11 cellular contexts compared by ENCODE assay signal in genomic region chr19:43467730-43468129, GRCh38. TPM values are rescaled to one million over a fixed set of nuclear protein-coding genes. Genes with fewer than 3 reads are reported as not detected.
DNase-seq lines count a peak whose midpoint lies in the region; ATAC-seq, FAIRE-seq and TF ChIP-seq lines count a peak whose summit lies in the region.
"Had no signal": no experiment of that assay in that cellular context is flagged by ENCODE, and none has a peak within 500 bp of the region (broad histone marks: within the 10 kb centered on the region; RNA-seq: fewer than 3 reads in every experiment).

No MANE protein-coding gene starts in this region.

- H4K20me1 ChIP-seq in keratinocyte (ENCODE audit: control insufficient read depth, extremely low read depth, insufficient read depth, low read length): no peaks in the 10 kb centered on the region

- peaks cover 68% of the 10 kb centered on the region for H3K4me1 Mint-ChIP-seq in CD8-positive, alpha-beta T cell (ENCODE audit: low read depth)

- peaks cover 60% of the 10 kb centered on the region for H3K4me1 ChIP-seq in CD8-positive, alpha-beta T cell (ENCODE audit: insufficient read depth, low read length)
- peaks cover 56% of the 10 kb centered on the region for H3K4me1 ChIP-seq in keratinocyte (ENCODE audit: control insufficient read depth, extremely low read depth, insufficient read depth, low read length)
- peaks cover 7 to 27% (median 19%) of the 10 kb centered on the region in 4 donors for H3K4me1 ChIP-seq in stomach

- no peak for ATAC-seq in CD8-positive, alpha-beta T cell
- no peak for ATAC-seq in HG03159 (IDR thresholded peaks at IDR 0.05; ENCODE audit: unreplicated experiment)
- ATAC-seq: body of pancreas had no signal

- H3K27me3 Mint-ChIP-seq in CD8-positive, alpha-beta T cell (ENCODE audit: low read depth): no peaks in the 10 kb centered on the region

- no peak overlapping the region for H3K4me3 ChIP-seq in CD8-positive, alpha-beta T cell (ENCODE audit: low read depth, low read length)
- no peak overlapping the region for H3K4me3 ChIP-seq in brain microvascular endothelial cell (ENCODE audit: low read depth, low read length)
- H3K4me3 ChIP-seq in keratinocyte (ENCODE audit: control insufficient read depth in 2 of 3, extremely low read depth in 1 of 3, insufficient read depth in 2 of 3, low read depth in 1 of 3, low read length in 3 of 3): no peak overlapping the region
- H3K4me3 ChIP-seq in stomach: no peak overlapping the region
- H3K4me3 ChIP-seq: body of pancreas, tibial artery had no signal

- peaks cover 10% of the 10 kb centered on the region for H3K79me2 ChIP-seq in keratinocyte (ENCODE audit: control insufficient read depth, insufficient read depth, low read length)

- no peak for TF ChIP-seq POLR2A in stomach (IDR thresholded peaks at IDR 0.05)

- H3K36me3 Mint-ChIP-seq in CD8-positive, alpha-beta T cell: peaks cover 4% of the 10 kb centered on the region

- in situ Hi-C loops in brain microvascular endothelial cell (cut with HindIII; ENCODE audit: low pct_ligation_motif_present, low sequenced_read_pairs): no loop called here

- no peak overlapping the region for H3K27ac ChIP-seq in CD8-positive, alpha-beta T cell (ENCODE audit: low read depth, low read length)
- H3K27ac ChIP-seq in brain microvascular endothelial cell (no peak overlapping the region), keratinocyte (ENCODE audit: control insufficient read depth, insufficient read depth, low read length) (peak overlapping the region; percentile 69), stomach (no peak overlapping the region)
- H3K27ac ChIP-seq: body of pancreas, tibial artery had no signal

- no peak for TF ChIP-seq CTCF in CD8-positive, alpha-beta T cell (IDR thresholded peaks at IDR 0.05)
- TF ChIP-seq CTCF in brain microvascular endothelial cell (IDR thresholded peaks at IDR 0.05; ENCODE audit: low read depth, low read length, missing control alignments): no peak
- TF ChIP-seq CTCF in keratinocyte (optimal IDR thresholded peaks at IDR 0.05 in 1 of 3, IDR thresholded peaks at IDR 0.05 in 1 of 3, conservative IDR thresholded peaks at IDR 0.05 in 1 of 3; ENCODE audit: extremely low read depth in 1 of 3, insufficient read depth in 2 of 3, low read length in 3 of 3): no peak
- TF ChIP-seq CTCF in stomach (IDR thresholded peaks at IDR 0.05): no peak

- H3K9me1 ChIP-seq in keratinocyte (ENCODE audit: control insufficient read depth, extremely low read depth, insufficient read depth, low read length): peaks cover 4% of the 10 kb centered on the region

- no peaks in the 10 kb centered on the region for H3K9me3 ChIP-seq in CD8-positive, alpha-beta T cell (ENCODE audit: low read length)
- no peaks in the 10 kb centered on the region for H3K9me3 ChIP-seq in keratinocyte (ENCODE audit: control insufficient read depth, low read depth, low read length)
- H3K9me3 ChIP-seq in stomach: no peaks in the 10 kb centered on the region
- H3K9me3 ChIP-seq: body of pancreas, tibial artery had no signal

- CTCF ChIA-PET in CD8-positive, alpha-beta T cell (lab: Charles Lee): interaction anchor here (1.2 to 3.1 kb wide), 3 partner anchors 21 to 53 kb away, joined by 3 to 13 read pairs (median 3); no protein-coding TSS in a partner anchor

- FAIRE-seq in keratinocyte (lab: Jason Lieb, UNC): no peak

- no peaks in the 10 kb centered on the region for H3K9me3 Mint-ChIP-seq in CD8-positive, alpha-beta T cell

- H3K27ac Mint-ChIP-seq in CD8-positive, alpha-beta T cell: peak overlapping the region; percentile 99

- no peak for DNase-seq in CD8-positive, alpha-beta T cell
- DNase-seq in LHCN-M2 (ENCODE audit: low read depth) (peak; percentile 59), brain microvascular endothelial cell (peak; percentile 37), keratinocyte (ENCODE audit: low read depth, low spot score) (no peak), stomach (no peak), iPS-NIHi7 (ENCODE audit: extremely low spot score) (no peak)
- DNase-seq in stimulated activated CD4-positive, alpha-beta T cell treated with anti-CD3 and anti-CD28 coated beads, Interleukin-4, amount 100 ng/mL, for 24 hours: no peak
- DNase-seq: body of pancreas, tibial artery had no signal

- peak overlapping the region; percentile 37 for H3K9ac ChIP-seq in keratinocyte (ENCODE audit: control insufficient read depth, extremely low read depth, insufficient read depth, low read length)

- no peak for TF ChIP-seq EP300 in stomach (IDR thresholded peaks at IDR 0.05)

- dilution Hi-C loops in keratinocyte (cut with MboI; ENCODE audit: extremely low pct_ligation_motif_present, low sequenced_read_pairs): no loop called here

- peak overlapping the region; percentile 74 for H3K4me2 ChIP-seq in keratinocyte (ENCODE audit: control insufficient read depth, extremely low read depth, insufficient read depth, low read depth, low read length)

- H3K27me3 ChIP-seq in CD8-positive, alpha-beta T cell (ENCODE audit: insufficient read depth, low read length): no peaks in the 10 kb centered on the region
- no peaks in the 10 kb centered on the region for H3K27me3 ChIP-seq in brain microvascular endothelial cell (replicated peaks)
- no peaks in the 10 kb centered on the region for H3K27me3 ChIP-seq in keratinocyte (ENCODE audit: control insufficient read depth, extremely low read depth, insufficient read depth, low read length)
- H3K27me3 ChIP-seq in stomach: peaks cover 0 to 12% (median 0%) of the 10 kb centered on the region in 3 donors

- 73 to 84% (median 77%) methylated on average over 4 of the region's 4 CpGs for WGBS in stomach, 5 donors

- no peaks in the 10 kb centered on the region for H3K36me3 ChIP-seq in CD8-positive, alpha-beta T cell (ENCODE audit: insufficient read depth, low read length)
- H3K36me3 ChIP-seq in brain microvascular endothelial cell (replicated peaks): no peaks in the 10 kb centered on the region
- peaks cover 0 to 3% of the 10 kb centered on the region in 2 experiments for H3K36me3 ChIP-seq in keratinocyte (ENCODE audit: control insufficient read depth in 2 of 2, extremely low read depth in 1 of 2, insufficient read depth in 2 of 2, low read length in 2 of 2)
- H3K36me3 ChIP-seq in stomach: no peaks in the 10 kb centered on the region
- H3K36me3 ChIP-seq: tibial artery had no signal

- POLR2A ChIA-PET in CD8-positive, alpha-beta T cell (lab: Charles Lee): interaction anchor here (0.8 to 1.4 kb wide), 2 partner anchors 8 to 66 kb away, joined by 3 to 6 read pairs; no protein-coding TSS in a partner anchor

- peak overlapping the region; percentile 64 for H3K4me3 Mint-ChIP-seq in CD8-positive, alpha-beta T cell

- no peak overlapping the region for H2AFZ ChIP-seq in keratinocyte (ENCODE audit: control insufficient read depth, low read length)

- intact Hi-C loops in CD8-positive, alpha-beta T cell (cut with DNase I, micrococcal nuclease): loop anchor here (10.0 kb wide), 2 partner anchors 287 to 317 kb away; partner anchors contain the start of genes KCNN4 (in 1 of the 2) and SMG9 (in 1 of the 2)
- intact Hi-C loops in stomach (cut with DNase I; ENCODE audit: low total_unique reads): loop anchor here (10.0 kb wide), 1 partner anchor 197 kb away; no protein-coding TSS in a partner anchor

RNA-seq across cellular contexts. Expression of gene LYPD3, which starts 2.3 kb away (rescaled TPM):
- 10 to 100 TPM; 70.0 to 72.3 TPM for total RNA-seq in CD8-positive, alpha-beta T cell
- total RNA-seq in LHCN-M2 (2014; rRNA removed) (0.17 TPM in 1 of 2 replicates, not detected in the other), stomach (under 1 TPM in 3 of 5 donors, not detected in 2; 0.29 to 0.55 (median 0.45) TPM)
- polyA plus RNA-seq in LHCN-M2 (2012): 0.67 TPM
- polyA plus RNA-seq in keratinocyte (163 to 303 TPM (median 166 TPM) in 3 replicates), stomach (10 to 100 TPM in 1 of 3 donors, 1 to 10 TPM in 1, under 1 TPM in 1; 0.76 to 72.4 (median 2.2) TPM)
- 170 TPM for polyA plus RNA-seq in keratinocyte (2011; ENCODE audit: low read depth)
- polyA plus RNA-seq in keratinocyte (2011; cell fraction: cytosol; rRNA removed): 74.3 and 111 TPM in 2 replicates
- polyA plus RNA-seq in keratinocyte (2011; cell fraction: nucleus; rRNA removed): 507 and 546 TPM in 2 replicates
- polyA plus RNA-seq in keratinocyte (2012; ENCODE audit: low replicate concordance): 196 and 682 TPM in 2 replicates
- 74.7 to 199 TPM (median 145 TPM) in 3 replicates for polyA minus RNA-seq in keratinocyte
- polyA minus RNA-seq in keratinocyte (2011; cell fraction: cytosol; rRNA and poly(A)+ RNA removed): 127 TPM
- polyA minus RNA-seq in keratinocyte (2011; cell fraction: nucleus; rRNA and poly(A)+ RNA removed): 228 and 253 TPM in 2 replicates

RNA-seq across cellular contexts. Expression of gene PHLDB3, which starts 36.8 kb away (rescaled TPM):
- total RNA-seq in CD8-positive, alpha-beta T cell: 100 to 1,000 TPM; 149 to 166 TPM
- 7.9 and 10.0 TPM in 2 replicates for total RNA-seq in LHCN-M2 (2014; rRNA removed)
- polyA plus RNA-seq in LHCN-M2 (2012): 5.0 TPM
- 6.1 to 9.8 TPM (median 6.7 TPM) in 3 replicates for polyA plus RNA-seq in keratinocyte
- polyA plus RNA-seq in keratinocyte (2011; ENCODE audit: low read depth): 33.2 TPM
- polyA plus RNA-seq in keratinocyte (2011; cell fraction: cytosol; rRNA removed): 3.1 and 8.6 TPM in 2 replicates
- 18.6 and 24.0 TPM in 2 replicates for polyA plus RNA-seq in keratinocyte (2011; cell fraction: nucleus; rRNA removed)
- 7.2 and 32.9 TPM in 2 replicates for polyA plus RNA-seq in keratinocyte (2012; ENCODE audit: low replicate concordance)
- 4.3 to 7.6 TPM (median 6.4 TPM) in 3 replicates for polyA minus RNA-seq in keratinocyte
- 12.3 TPM for polyA minus RNA-seq in keratinocyte (2011; cell fraction: cytosol; rRNA and poly(A)+ RNA removed)
- 16.4 and 21.0 TPM in 2 replicates for polyA minus RNA-seq in keratinocyte (2011; cell fraction: nucleus; rRNA and poly(A)+ RNA removed)
- total RNA-seq in stomach: 10 to 100 TPM in 1 of 5 donors, 1 to 10 TPM in 3, not detected in 1; 2.0 to 55.3 (median 8.5) TPM
- 10 to 100 TPM in 2 of 3 donors, 1 to 10 TPM in 1; 9.5 to 24.9 (median 13.9) TPM for polyA plus RNA-seq in stomach

RNA-seq across cellular contexts. Expression of gene TEX101, which starts 53.0 kb away (rescaled TPM):
- not detected for total RNA-seq in CD8-positive, alpha-beta T cell
- not detected in 2 replicates for total RNA-seq in LHCN-M2 (2014; rRNA removed)
- not detected for polyA plus RNA-seq in LHCN-M2 (2012)
- polyA plus RNA-seq in keratinocyte: 0.18 TPM in 1 of 3 replicates, not detected in the others
- polyA plus RNA-seq in keratinocyte (2011; ENCODE audit: low read depth): 1.5 TPM
- polyA plus RNA-seq in keratinocyte (2011; cell fraction: cytosol; rRNA removed): 0.11 TPM in 1 of 2 replicates, not detected in the other
- 0.15 and 0.23 TPM in 2 replicates for polyA plus RNA-seq in keratinocyte (2011; cell fraction: nucleus; rRNA removed)
- polyA plus RNA-seq in keratinocyte (2012; ENCODE audit: low replicate concordance): 1.4 TPM in 1 of 2 replicates, not detected in the other
- polyA minus RNA-seq in keratinocyte: not detected in 3 replicates
- polyA minus RNA-seq in keratinocyte (2011; cell fraction: cytosol; rRNA and poly(A)+ RNA removed): not detected
- polyA minus RNA-seq in keratinocyte (2011; cell fraction: nucleus; rRNA and poly(A)+ RNA removed): not detected in 2 replicates
- total RNA-seq in stomach: not detected
- polyA plus RNA-seq in stomach: under 1 TPM in 1 of 3 donors, not detected in 2; 0.28 TPM
- total RNA-seq: body of pancreas, liver had no signal
- polyA plus RNA-seq: liver had no signal

RNA-seq across cellular contexts. Expression of gene ETHE1, which starts 59.3 kb away (rescaled TPM):
- 10 to 100 TPM; 17.2 to 17.6 TPM for total RNA-seq in CD8-positive, alpha-beta T cell
- total RNA-seq in LHCN-M2 (2014; rRNA removed) (40.0 and 40.8 TPM in 2 replicates), stomach (100 to 1,000 TPM in 1 of 5 donors, 10 to 100 TPM in 4; 43.5 to 157 (median 61.1) TPM)
- 51.1 TPM for polyA plus RNA-seq in LHCN-M2 (2012)
- polyA plus RNA-seq in keratinocyte (234 to 301 TPM (median 245 TPM) in 3 replicates), stomach (10 to 100 TPM; 42.6 to 55.5 (median 42.8) TPM)
- 288 TPM for polyA plus RNA-seq in keratinocyte (2011; ENCODE audit: low read depth)
- polyA plus RNA-seq in keratinocyte (2011; cell fraction: cytosol; rRNA removed): 283 and 302 TPM in 2 replicates
- 180 and 198 TPM in 2 replicates for polyA plus RNA-seq in keratinocyte (2011; cell fraction: nucleus; rRNA removed)
- 204 and 227 TPM in 2 replicates for polyA plus RNA-seq in keratinocyte (2012; ENCODE audit: low replicate concordance)
- polyA minus RNA-seq in keratinocyte: 256 to 402 TPM (median 313 TPM) in 3 replicates
- 280 TPM for polyA minus RNA-seq in keratinocyte (2011; cell fraction: cytosol; rRNA and poly(A)+ RNA removed)
- polyA minus RNA-seq in keratinocyte (2011; cell fraction: nucleus; rRNA and poly(A)+ RNA removed): 70.7 and 74.0 TPM in 2 replicates

Comparison
In these comparisons a context has a peak if more than half of its experiments do, and no peak if none do; other contexts are left out.
1. DNase-seq: peak in LHCN-M2 (single experiment) and brain microvascular endothelial cell (single experiment); none in CD8-positive, alpha-beta T cell (0 of 7), keratinocyte (single experiment), stomach (single experiment), iPS-NIHi7 (single experiment) and stimulated activated CD4-positive, alpha-beta T cell treated with anti-CD3 and anti-CD28 coated beads, Interleukin-4, amount 100 ng/mL, for 24 hours (single experiment).
2. RNA of gene LYPD3, which starts 2.3 kb away (total RNA-seq): 70.0 to 72.3 TPM in CD8-positive, alpha-beta T cell; 0.29 to 0.55 TPM in stomach and 0.17 TPM in LHCN-M2; every median in the first group is over 10 times any median in the second.